1 cellular context compared by ENCODE assay signal in the genomic region with DNA sequence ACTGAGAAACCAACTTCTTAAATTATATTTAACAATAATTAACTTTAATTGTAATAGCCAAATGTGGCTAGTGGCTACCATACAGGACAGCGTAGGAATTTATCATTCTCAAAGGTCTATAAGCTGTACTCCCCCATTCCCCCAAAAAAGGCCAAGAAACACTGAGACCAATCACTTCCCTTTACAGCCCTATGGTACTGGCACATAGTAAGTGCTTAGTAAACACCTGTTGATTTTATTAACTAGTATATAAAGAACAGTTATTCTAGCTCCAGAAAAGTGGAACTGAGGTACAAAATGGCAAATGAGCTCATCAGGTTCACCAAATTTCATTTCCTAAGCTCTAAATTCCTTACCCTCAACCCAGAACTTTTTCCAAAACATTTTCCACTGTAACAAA.
TF ChIP-seq lines count a peak whose summit lies in the region.

No MANE protein-coding gene starts in this region.

TF ChIP-seq in K562, 482 proteins besides CTCF, POLR2A, EP300 and RAD21:
- TF ChIP-seq RBM14 (IDR thresholded peaks at IDR 0.05; ENCODE audit: borderline replicate concordance, insufficient read depth, low read depth, low read length), result no peak
- TF ChIP-seq ZNF140 (CRISPR knock-in tag; IDR thresholded peaks at IDR 0.05), result no peak
- peak; percentile 41 for TF ChIP-seq RBM25 (IDR thresholded peaks at IDR 0.05; ENCODE audit: low read depth, low read length, severe bottlenecking)
- TF ChIP-seq POLR2G (IDR thresholded peaks at IDR 0.05; ENCODE audit: low read depth, low read length), result no peak
- no peak for TF ChIP-seq ZNF445 (CRISPR knock-in tag; IDR thresholded peaks at IDR 0.05; ENCODE audit: low read depth)
